Comparison of ENCODE assay signal across 8 cellular contexts in genomic region chr6:43668151-43669028, GRCh38. TPM values are rescaled to one million over a fixed set of nuclear protein-coding genes. Genes with fewer than 3 reads are reported as not detected.
DNase-seq lines count a peak whose midpoint lies in the region; ATAC-seq and TF ChIP-seq lines count a peak whose summit lies in the region.

No MANE protein-coding gene starts in this region.

- peak; percentile 41 for ATAC-seq in HG03196 (IDR thresholded peaks at IDR 0.05; ENCODE audit: unreplicated experiment)
- ATAC-seq in natural killer cell = peak; percentile 47 to 67 (median 62)

- H3K4me3 ChIP-seq in GM06990 (replicated peaks; ENCODE audit: low read depth, low read length) (no peak overlapping the region), esophagus squamous epithelium (no peak overlapping the region), thyroid gland (replicated peaks in 1 of 3) (no peak overlapping the region)

- 14 to 36% methylated on average over 6 to 15 of the region's 17 CpGs for WGBS in esophagus squamous epithelium, 2 donors
- 13 to 14% methylated on average over 12 to 15 of the region's 17 CpGs for WGBS in thyroid gland, 2 donors

- peak; percentile 78 for DNase-seq in GM06990 (ENCODE audit: extremely low read depth, insufficient read length)
- peak; percentile 24 for DNase-seq in NCI-H526 treated with DMSO at 0.1 percent for 48 hours (lab: John Stamatoyannopoulos, UW)
- peak; percentile 37 for DNase-seq in activated CD8-positive, alpha-beta memory T cell treated with anti-CD3 and anti-CD28 coated beads, Interleukin-2, amount 50 U/mL, for 4 hours
- DNase-seq in esophagus squamous epithelium (lab: John Stamatoyannopoulos, UW) = no peak
- no peak for DNase-seq in natural killer cell
- peak; percentile 97 to 98 for DNase-seq in thyroid gland
- no peak for DNase-seq in Ammon's horn (ENCODE audit: low spot score)

- TF ChIP-seq CTCF in GM06990 (IDR thresholded peaks at IDR 0.05; ENCODE audit: insufficient read depth, low read length, poor library complexity, severe bottlenecking) (peak; percentile 74), esophagus squamous epithelium (IDR thresholded peaks at IDR 0.05) (peak; percentile 32 to 67 (median 44)), natural killer cell (IDR thresholded peaks at IDR 0.05) (peak; percentile 39), thyroid gland (IDR thresholded peaks at IDR 0.05) (peak in 5 of 6 experiments; percentile 43 to 70 (median 67))

- intact Hi-C loops in esophagus squamous epithelium (cut with DNase I) = loop anchor here (5.0 kb wide), 2 partner anchors 99 to 409 kb away; no protein-coding TSS in a partner anchor
- intact Hi-C loops in natural killer cell (cut with micrococcal nuclease) = loop anchor here (5.0 kb wide), 1 partner anchor 104 kb away; the partner anchor contains the start of gene VEGFA
- intact Hi-C loops in thyroid gland (cut with DNase I) = loop anchor here (5.0 to 10.0 kb wide), 3 partner anchors 56 to 286 kb away; no protein-coding TSS in a partner anchor

- H3K4me1 Mint-ChIP-seq in natural killer cell = peaks cover 6 to 14% of the 10 kb centered on the region in 2 donors

- H3K36me3 Mint-ChIP-seq in natural killer cell = no peaks in the 10 kb centered on the region

- no peaks in the 10 kb centered on the region for H3K9me3 Mint-ChIP-seq in natural killer cell

- H3K27ac ChIP-seq in esophagus squamous epithelium (peak overlapping the region; percentile 67 to 84 (median 73)), thyroid gland (peak overlapping the region; percentile 76 to 95 (median 87))

- peak overlapping the region in 1 of 2 donors; percentile 79 for H3K27ac Mint-ChIP-seq in natural killer cell

- H3K36me3 ChIP-seq in GM06990 (ENCODE audit: control insufficient read depth, insufficient read depth, low read length) (peaks cover 14% of the 10 kb centered on the region), esophagus squamous epithelium (peaks cover 2 to 36% (median 7%) of the 10 kb centered on the region in 3 donors), thyroid gland (peaks cover 2 to 11% of the 10 kb centered on the region in 2 donors)

- no peaks in the 10 kb centered on the region for H3K27me3 ChIP-seq in GM06990 (replicated peaks; ENCODE audit: control insufficient read depth, insufficient read depth, low read length)
- no peaks in the 10 kb centered on the region for H3K27me3 ChIP-seq in esophagus squamous epithelium
- H3K27me3 ChIP-seq in thyroid gland = no peaks in the 10 kb centered on the region

- H3K9me3 ChIP-seq in esophagus squamous epithelium (no peaks in the 10 kb centered on the region), thyroid gland (no peaks in the 10 kb centered on the region)

- no peak overlapping the region for H3K4me3 Mint-ChIP-seq in natural killer cell

- TF ChIP-seq POLR2A in esophagus squamous epithelium (IDR thresholded peaks at IDR 0.05) = no peak
- TF ChIP-seq POLR2A in thyroid gland (IDR thresholded peaks at IDR 0.05) = peak in 1 of 2 donors; percentile 46

- H3K4me1 ChIP-seq in esophagus squamous epithelium (peaks cover 29 to 64% (median 39%) of the 10 kb centered on the region in 3 donors), thyroid gland (peaks cover 25 to 34% of the 10 kb centered on the region in 2 donors)

- no peaks in the 10 kb centered on the region for H3K27me3 Mint-ChIP-seq in natural killer cell (ENCODE audit: low read depth in 2 of 2)

RNA-seq across cellular contexts. Expression of gene MRPS18A, which starts 19.2 kb away (rescaled TPM):
- total RNA-seq in esophagus squamous epithelium = 10 to 100 TPM; 43.7 to 57.4 (median 51.4) TPM
- total RNA-seq in natural killer cell = 10 to 100 TPM; 29.0 to 39.8 (median 33.1) TPM
- total RNA-seq in thyroid gland = 10 to 100 TPM; 26.3 to 61.1 (median 45.1) TPM

RNA-seq across cellular contexts. Expression of gene RSPH9, which starts 23.6 kb away (rescaled TPM):
- under 1 TPM in 2 of 4 donors, not detected in 2; 0.15 to 0.38 TPM for total RNA-seq in esophagus squamous epithelium
- total RNA-seq in natural killer cell = under 1 TPM in 1 of 3 donors, not detected in 2; 0.23 TPM
- under 1 TPM in 1 of 4 donors, not detected in 3; 0.13 TPM for total RNA-seq in thyroid gland

RNA-seq across cellular contexts. Expression of gene MAD2L1BP, which starts 32.8 kb away (rescaled TPM):
- total RNA-seq in esophagus squamous epithelium (10 to 100 TPM; 14.4 to 31.9 (median 22.7) TPM), natural killer cell (10 to 100 TPM; 29.9 to 43.3 (median 38.3) TPM), thyroid gland (10 to 100 TPM; 15.9 to 54.8 (median 20.4) TPM)

RNA-seq across cellular contexts. Expression of gene GTPBP2, which starts 39.3 kb away (rescaled TPM):
- total RNA-seq in esophagus squamous epithelium (10 to 100 TPM; 24.3 to 52.4 (median 48.6) TPM), natural killer cell (10 to 100 TPM; 56.5 to 71.7 (median 69.3) TPM), thyroid gland (10 to 100 TPM; 50.2 to 65.8 (median 58.1) TPM)

Comparison
In these comparisons a context has a peak if more than half of its experiments do, and no peak if none do; other contexts are left out.
1. DNase-seq: peak in GM06990 (single experiment), NCI-H526 treated with DMSO at 0.1 percent for 48 hours (single experiment), activated CD8-positive, alpha-beta memory T cell treated with anti-CD3 and anti-CD28 coated beads, Interleukin-2, amount 50 U/mL, for 4 hours (single experiment) and thyroid gland (2 of 2); none in esophagus squamous epithelium (single experiment), natural killer cell (single experiment) and Ammon's horn (single experiment).
2. Peak in every context shown above with its lines, with median percentiles within 50 percentile points of each other: CTCF ChIP-seq.